In the genomic region with DNA sequence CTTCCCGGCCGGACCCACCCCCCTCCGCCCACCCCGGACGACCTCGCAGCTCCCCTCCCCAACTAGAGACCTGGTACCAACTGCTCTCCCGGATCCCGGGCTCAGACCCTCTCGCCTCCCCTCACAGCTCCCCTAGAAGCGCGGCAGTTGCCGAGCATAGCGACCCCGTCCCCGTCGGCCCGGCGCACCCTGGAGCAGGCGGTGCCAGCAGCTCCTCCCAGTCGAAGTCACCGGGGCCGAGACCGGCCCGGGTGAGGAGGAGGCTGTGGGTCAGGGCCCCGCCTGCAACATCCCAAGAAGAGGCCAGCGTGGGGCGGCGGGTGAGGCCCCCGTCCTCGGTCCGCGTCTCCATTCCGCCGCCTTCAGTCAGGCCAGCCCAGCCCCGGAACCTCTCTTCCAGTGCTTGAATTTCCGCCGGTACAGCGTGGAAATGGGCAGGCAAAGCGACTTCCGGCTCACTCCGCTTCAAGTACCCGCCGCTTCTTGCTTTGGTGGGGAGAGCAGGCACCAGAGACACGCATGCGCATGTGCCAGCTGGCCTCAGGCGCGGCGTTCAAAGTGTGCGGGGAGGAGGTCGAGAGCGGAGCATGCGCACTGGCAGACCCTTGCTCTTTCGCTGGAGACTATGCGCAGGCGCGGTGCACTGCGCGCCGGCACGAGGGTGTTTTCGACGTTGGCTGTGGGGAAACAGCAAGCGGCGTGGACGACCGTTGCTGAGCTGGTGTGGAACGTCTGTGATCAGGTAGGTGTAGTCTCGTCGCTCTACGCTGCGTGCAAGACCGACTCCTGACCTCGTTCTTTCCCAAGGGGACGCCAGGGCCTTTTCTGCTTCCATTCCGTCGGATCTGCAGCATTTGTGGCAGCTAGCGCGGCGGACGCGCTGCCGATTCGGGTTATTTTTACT, we compare ENCODE assay signal across 7 cellular contexts. TPM values are rescaled to one million over a fixed set of nuclear protein-coding genes. Genes with fewer than 3 reads are reported as not detected.
A peak's percentile ranks its signal among the peaks of the same experiment; 100 is the strongest.
DNase-seq lines count a peak whose midpoint lies in the region; ATAC-seq and TF ChIP-seq lines count a peak whose summit lies in the region.

A gene with protein sequence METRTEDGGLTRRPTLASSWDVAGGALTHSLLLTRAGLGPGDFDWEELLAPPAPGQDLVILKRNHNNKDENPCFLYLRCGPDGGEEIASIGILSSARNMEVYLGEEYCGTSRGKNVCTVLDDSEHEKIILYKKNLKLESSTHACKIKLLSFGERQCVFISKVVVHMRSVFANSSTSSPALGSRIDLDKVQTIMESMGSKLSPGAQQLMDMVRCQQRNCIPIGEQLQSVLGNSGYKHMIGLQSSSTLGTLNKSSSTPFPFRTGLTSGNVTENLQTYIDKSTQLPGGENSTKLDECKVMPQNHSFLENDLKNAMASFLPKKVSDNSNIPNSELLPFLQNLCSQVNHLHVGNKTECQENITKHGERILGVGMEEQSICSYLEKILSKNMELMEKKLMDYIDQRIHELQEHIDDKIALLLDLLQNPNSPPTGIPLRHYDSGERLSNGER (minus strand): TSS at position 401 of the 904 bp plus-strand sequence. CDS start 49 bp downstream, at position 352.

- no peaks in the 10 kb centered on the region for H4K20me1 ChIP-seq in hepatocyte (ENCODE audit: insufficient read depth, poor library complexity, severe bottlenecking)

- H3K4me3 ChIP-seq in hepatocyte: peak within 1 kb of the TSS; percentile 35

- H3K9me3 ChIP-seq in hepatocyte (ENCODE audit: low read depth): no peaks in the 10 kb centered on the region

- peak; percentile 77 for TF ChIP-seq POLR2A in GM18505 (IDR thresholded peaks at IDR 0.05; ENCODE audit: borderline replicate concordance, extremely low read depth, insufficient read depth, insufficient read length)

- no peaks in the 10 kb centered on the region for H3K36me3 ChIP-seq in hepatocyte (replicated peaks; ENCODE audit: insufficient read depth, low read depth)

- H3K4me1 ChIP-seq in hepatocyte (ENCODE audit: insufficient read depth): peaks cover 14% of the 10 kb centered on the region

- TF ChIP-seq CTCF in hepatocyte (IDR thresholded peaks at IDR 0.05; ENCODE audit: poor library complexity): no peak

- H3K4me2 ChIP-seq in hepatocyte: peak within 1 kb of the TSS; percentile 75

- H2AFZ ChIP-seq in hepatocyte: peak within 1 kb of the TSS; percentile 87

- peak within 1 kb of the TSS; percentile 87 for H3K27ac ChIP-seq in hepatocyte

- peaks cover 19% of the 10 kb centered on the region for H3K79me2 ChIP-seq in hepatocyte

- WGBS in hepatocyte (ENCODE audit: low lambda C conversion rate, missing lambda C conversion rate): 10% methylated on average over 81 of the region's 83 CpGs

- ATAC-seq in GM18505 (IDR thresholded peaks at IDR 0.05; ENCODE audit: unreplicated experiment) (peak; percentile 97), HG02973 (IDR thresholded peaks at IDR 0.05; ENCODE audit: unreplicated experiment) (peak; percentile 98)

- DNase-seq in NCI-H2029 (lab: John Stamatoyannopoulos, UW) (peak; percentile 87), T-helper 22 cell (ENCODE audit: low read depth) (peak; percentile 96), astrocyte of the hippocampus (ENCODE audit: low read depth, low spot score) (peak; percentile 99), hepatocyte (ENCODE audit: low spot score) (peak; percentile 99), renal cortical epithelial cell (ENCODE audit: low read depth) (peak; percentile 97)

- H3K27me3 ChIP-seq in hepatocyte: no peaks in the 10 kb centered on the region

- H3K9me2 ChIP-seq in hepatocyte (replicated peaks; ENCODE audit: insufficient read depth): no peaks in the 10 kb centered on the region

RNA-seq across cellular contexts. Expression of the gene that starts here (rescaled TPM):
- total RNA-seq in hepatocyte: 9.2 and 10.5 TPM in 2 replicates
- 7.2 and 7.5 TPM in 2 replicates for polyA plus RNA-seq in hepatocyte
- 8.9 and 11.0 TPM in 2 replicates for total RNA-seq in renal cortical epithelial cell

Comparison
In these comparisons a context has a peak if more than half of its experiments do, and no peak if none do; other contexts are left out.
1. Peak in every context shown above with its lines: DNase-seq, ATAC-seq, H3K4me3 ChIP-seq and H3K27ac ChIP-seq.